ENCODE assay signal across 16 cellular contexts in the genomic region with DNA sequence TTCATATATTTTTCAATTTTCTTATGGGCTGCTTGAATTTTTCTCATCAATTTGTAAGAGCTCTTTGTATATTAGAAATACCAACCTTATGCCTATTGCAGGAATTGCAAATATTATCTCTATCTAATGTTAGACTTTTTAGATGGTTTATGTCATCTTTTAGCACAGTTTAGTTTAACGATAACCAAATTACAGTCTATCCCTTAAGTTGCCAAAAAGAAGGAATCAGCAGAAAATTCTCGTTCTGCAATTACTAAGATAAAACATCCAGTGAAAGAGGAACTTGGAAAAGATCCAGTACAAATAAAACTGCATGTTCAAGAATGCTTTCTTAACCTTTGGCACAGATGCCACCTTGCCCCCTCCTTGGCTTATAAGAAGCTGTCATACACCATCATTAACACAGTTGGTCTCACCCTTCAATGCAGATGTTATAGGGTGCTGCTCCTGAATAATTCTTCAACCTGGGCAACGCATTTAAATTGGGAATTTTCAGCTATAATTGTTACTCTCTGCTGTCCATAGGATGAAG.
"Had no signal": no experiment of that assay in that cellular context is flagged by ENCODE, and none has a peak within 500 bp of the region (broad histone marks: within the 10 kb centered on the region; RNA-seq: fewer than 3 reads in every experiment).

No MANE protein-coding gene starts in this region.

- H3K27ac Mint-ChIP-seq: activated naive CD8-positive, alpha-beta T cell treated with anti-CD3 and anti-CD28 coated beads, Interleukin-2, amount 10 ng/mL, durations not matched to agents 7 days and 5 days; effector memory CD8-positive, alpha-beta T cell; neural progenitor cell; stimulated activated naive CD8-positive, alpha-beta T cell treated with anti-CD3 and anti-CD28 coated beads, Interleukin-15, Interleukin-2, amounts not matched to agents 100 ng/mL and 50 ng/mL, for 24 hours had no signal

- H3K36me3 ChIP-seq: cardiac muscle cell, gastroesophageal sphincter, neural progenitor cell, pancreas, thoracic aorta had no signal

- H2AFZ ChIP-seq: hepatocyte, neural progenitor cell had no signal

- H3K4me1 ChIP-seq: gastroesophageal sphincter had no signal

- H3K9me3 ChIP-seq: pancreas, thoracic aorta had no signal

- H3K4me1 Mint-ChIP-seq: activated naive CD8-positive, alpha-beta T cell treated with anti-CD3 and anti-CD28 coated beads, Interleukin-2, amount 10 ng/mL, durations not matched to agents 7 days and 5 days had no signal

- H3K27me3 Mint-ChIP-seq: activated naive CD8-positive, alpha-beta T cell treated with anti-CD3 and anti-CD28 coated beads, Interleukin-2, amount 10 ng/mL, durations not matched to agents 7 days and 5 days; effector memory CD8-positive, alpha-beta T cell; stimulated activated naive CD8-positive, alpha-beta T cell treated with anti-CD3 and anti-CD28 coated beads, Interleukin-15, Interleukin-2, amounts not matched to agents 100 ng/mL and 50 ng/mL, for 24 hours had no signal

- H3K36me3 Mint-ChIP-seq: activated naive CD8-positive, alpha-beta T cell treated with anti-CD3 and anti-CD28 coated beads, Interleukin-2, amount 10 ng/mL, durations not matched to agents 7 days and 5 days had no signal

- H3K9ac ChIP-seq: neural progenitor cell had no signal

- H3K27ac ChIP-seq: cardiac muscle cell, coronary artery, gastroesophageal sphincter, hepatocyte, neural progenitor cell, pancreas, thoracic aorta had no signal

- H3K4me3 ChIP-seq: cardiac muscle cell, coronary artery, gastroesophageal sphincter, hepatocyte, neural progenitor cell, pancreas, thoracic aorta had no signal

- ATAC-seq: activated T-cell treated with anti-CD3 and anti-CD28 coated beads, Interleukin-2, amount 50 U/mL, for 4 hours; effector memory CD8-positive, alpha-beta T cell; gastroesophageal sphincter had no signal

- H3K4me3 Mint-ChIP-seq: activated naive CD8-positive, alpha-beta T cell treated with anti-CD3 and anti-CD28 coated beads, Interleukin-2, amount 10 ng/mL, durations not matched to agents 7 days and 5 days; activated T-cell treated with anti-CD3 and anti-CD28 coated beads, Interleukin-2, amount 50 U/mL, for 4 hours; effector memory CD8-positive, alpha-beta T cell; neural progenitor cell; stimulated activated naive CD8-positive, alpha-beta T cell treated with anti-CD3 and anti-CD28 coated beads, Interleukin-15, Interleukin-2, amounts not matched to agents 100 ng/mL and 50 ng/mL, for 24 hours had no signal

- H3K4me2 ChIP-seq: hepatocyte, neural progenitor cell had no signal

- DNase-seq: activated CD4-positive, alpha-beta T cell treated with anti-CD3 and anti-CD28 coated beads for 1 hour; activated CD4-positive, alpha-beta T cell treated with anti-CD3 and anti-CD28 coated beads, Interleukin-2, amount 50 U/mL, for 48 hours; activated gamma-delta T cell; activated naive CD8-positive, alpha-beta T cell treated with anti-CD3 and anti-CD28 coated beads, Interleukin-2, amount 10 ng/mL, durations not matched to agents 7 days and 5 days; activated T-cell treated with anti-CD3 and anti-CD28 coated beads, Interleukin-2, amount 50 U/mL, for 4 hours; anterior cingulate cortex; effector memory CD8-positive, alpha-beta T cell; pancreas; stimulated activated CD4-positive, alpha-beta T cell treated with anti-CD3 and anti-CD28 coated beads, Interleukin-4, amount 100 ng/mL, for 1 hour had no signal

- H3K27me3 ChIP-seq: cardiac muscle cell, gastroesophageal sphincter, hepatocyte, neural progenitor cell, pancreas had no signal
